ENCODE assay signal across 1 cellular context in genomic region chr1:248751635-248752034, GRCh38.
TF ChIP-seq lines count a peak whose summit lies in the region.

No MANE protein-coding gene starts in this region.

TF ChIP-seq in HepG2, 621 proteins besides CTCF, POLR2A, EP300 and RAD21:
- no peak for TF ChIP-seq U2AF2 (IDR thresholded peaks at IDR 0.05; ENCODE audit: low read depth, low read length)
- TF ChIP-seq ZFP62 (CRISPR knock-in tag; IDR thresholded peaks at IDR 0.05), result no peak
- no peak for TF ChIP-seq ZNF792 (CRISPR knock-in tag; IDR thresholded peaks at IDR 0.05)
- TF ChIP-seq ZNF646 (CRISPR knock-in tag; IDR thresholded peaks at IDR 0.05), result no peak
- no peak for TF ChIP-seq ZNF33B (CRISPR knock-in tag; IDR thresholded peaks at IDR 0.05)
- no peak for TF ChIP-seq ZBTB14 (CRISPR knock-in tag; IDR thresholded peaks at IDR 0.05)
- TF ChIP-seq SIX1 (CRISPR knock-in tag; IDR thresholded peaks at IDR 0.05; ENCODE audit: borderline replicate concordance), result no peak
- TF ChIP-seq SUZ12 (IDR thresholded peaks at IDR 0.05; ENCODE audit: low read depth, low read length), result no peak
- TF ChIP-seq KIAA2018 (CRISPR knock-in tag; IDR thresholded peaks at IDR 0.05; ENCODE audit: borderline replicate concordance), result no peak
- no peak for TF ChIP-seq NFE2L2 (IDR thresholded peaks at IDR 0.05; ENCODE audit: low read length)
- no peak for TF ChIP-seq KAT2B (IDR thresholded peaks at IDR 0.05; ENCODE audit: borderline replicate concordance, low read depth, low read length)
